2 cellular contexts compared by ENCODE assay signal in genomic region chr18:57242285-57242684, GRCh38.
TF ChIP-seq lines count a peak whose summit lies in the region.

No MANE protein-coding gene starts in this region.

TF ChIP-seq in liver, 16 proteins besides CTCF, POLR2A, EP300 and RAD21 (continued from another document):
- TF ChIP-seq REST (IDR thresholded peaks at IDR 0.05) (no peak), ZBTB33 (IDR thresholded peaks at IDR 0.05) (no peak), MAX (IDR thresholded peaks at IDR 0.05) (peak; percentile 18), NR2F2 (IDR thresholded peaks at IDR 0.05) (no peak), RXRA (IDR thresholded peaks at IDR 0.05) (peak; percentile 86 to 88), YY1 (IDR thresholded peaks at IDR 0.05) (peak; percentile 35), SP1 (IDR thresholded peaks at IDR 0.05) (no peak), ATF3 (IDR thresholded peaks at IDR 0.05) (no peak)

TF ChIP-seq in HepG2, 621 proteins besides CTCF, POLR2A, EP300 and RAD21 (continued from another document):
- no peak for TF ChIP-seq IRF9 (CRISPR knock-in tag; IDR thresholded peaks at IDR 0.05; ENCODE audit: borderline replicate concordance)
- no peak for TF ChIP-seq USF2 (IDR thresholded peaks at IDR 0.05; ENCODE audit: low read depth, low read length)
- TF ChIP-seq USF2 (CRISPR knock-in tag; IDR thresholded peaks at IDR 0.05; ENCODE audit: borderline replicate concordance) = no peak
- no peak for TF ChIP-seq ZNF205 (CRISPR knock-in tag; IDR thresholded peaks at IDR 0.05)
